In genomic region chr2:101307503-101307902, GRCh38 we compare ENCODE assay signal across 8 cellular contexts. TPM values are rescaled to one million over a fixed set of nuclear protein-coding genes. Genes with fewer than 3 reads are reported as not detected.
DNase-seq lines count a peak whose midpoint lies in the region; ATAC-seq and TF ChIP-seq lines count a peak whose summit lies in the region.

No MANE protein-coding gene starts in this region.

- H3K4me3 Mint-ChIP-seq in central memory CD8-positive, alpha-beta T cell: peak overlapping the region; percentile 93
- H3K4me3 Mint-ChIP-seq in naive thymus-derived CD4-positive, alpha-beta T cell: peak overlapping the region; percentile 91 to 100 (median 98)

- H3K4me1 Mint-ChIP-seq in central memory CD8-positive, alpha-beta T cell: peaks cover 66% of the 10 kb centered on the region
- H3K4me1 Mint-ChIP-seq in naive thymus-derived CD4-positive, alpha-beta T cell: peaks cover 57 to 84% (median 79%) of the 10 kb centered on the region in 7 donors

- H3K27ac Mint-ChIP-seq in central memory CD8-positive, alpha-beta T cell (ENCODE audit: low read depth): peak overlapping the region; percentile 97
- H3K27ac Mint-ChIP-seq in naive thymus-derived CD4-positive, alpha-beta T cell: peak overlapping the region; percentile 91 to 99 (median 98)

- H3K9me3 Mint-ChIP-seq in central memory CD8-positive, alpha-beta T cell: no peaks in the 10 kb centered on the region
- H3K9me3 Mint-ChIP-seq in naive thymus-derived CD4-positive, alpha-beta T cell: no peaks in the 10 kb centered on the region

- peaks cover 24% of the 10 kb centered on the region for H3K36me3 ChIP-seq in MG63
- peaks cover 0 to 5% (median 0%) of the 10 kb centered on the region in 3 experiments for H3K36me3 ChIP-seq in naive thymus-derived CD4-positive, alpha-beta T cell (ENCODE audit: control insufficient read depth in 2 of 3, insufficient read depth in 3 of 3, low read length in 3 of 3)

- CTCF ChIA-PET in naive thymus-derived CD4-positive, alpha-beta T cell (lab: Charles Lee): interaction anchor here (1.5 kb wide), 1 partner anchor 23 kb away, joined by 9 read pairs; no protein-coding TSS in a partner anchor

- POLR2A ChIA-PET in naive thymus-derived CD4-positive, alpha-beta T cell (lab: Charles Lee): interaction anchor here (1.0 to 4.8 kb wide), 9 partner anchors 9 to 55 kb away, joined by 3 to 104 read pairs (median 7); partner anchors contain the start of gene CNOT11

- no peaks in the 10 kb centered on the region for H3K9me3 ChIP-seq in MG63
- H3K9me3 ChIP-seq in naive thymus-derived CD4-positive, alpha-beta T cell (ENCODE audit: control insufficient read depth in 2 of 3, low read length in 3 of 3): no peaks in the 10 kb centered on the region

- no peak for ATAC-seq in central memory CD8-positive, alpha-beta T cell (replicated peaks; ENCODE audit: extremely low read depth, poor library complexity, severe bottlenecking)
- ATAC-seq in naive thymus-derived CD4-positive, alpha-beta T cell: no peak
- ATAC-seq in HG03159 (IDR thresholded peaks at IDR 0.05; ENCODE audit: unreplicated experiment) (no peak), HG02798 (IDR thresholded peaks at IDR 0.05; ENCODE audit: poor library complexity, unreplicated experiment) (no peak), GM21423 (IDR thresholded peaks at IDR 0.05; ENCODE audit: unreplicated experiment) (no peak)

- H3K4me3 ChIP-seq in AG09309 (ENCODE audit: control insufficient read depth, low read depth, low read length) (peak overlapping the region; percentile 89), MG63 (peak overlapping the region; percentile 93)
- peak overlapping the region; percentile 84 for H3K4me3 ChIP-seq in naive thymus-derived CD4-positive, alpha-beta T cell (ENCODE audit: low read length)

- intact Hi-C loops in naive thymus-derived CD4-positive, alpha-beta T cell (cut with micrococcal nuclease): loop anchor here (1.0 to 5.0 kb wide), 13 partner anchors 19 to 725 kb away; partner anchors contain the start of genes MAP4K4 (in 2 of the 2), RPL31 (in 2 of the 2), CNOT11 (in 1 of the 2) and TBC1D8 (in 1 of the 2)

- peak overlapping the region; percentile 88 for H3K27ac ChIP-seq in naive thymus-derived CD4-positive, alpha-beta T cell (ENCODE audit: low read depth, low read length)

- peaks cover 45% of the 10 kb centered on the region for H3K36me3 Mint-ChIP-seq in central memory CD8-positive, alpha-beta T cell (ENCODE audit: insufficient read depth)
- H3K36me3 Mint-ChIP-seq in naive thymus-derived CD4-positive, alpha-beta T cell: peaks cover 0 to 32% (median 6%) of the 10 kb centered on the region in 5 donors

- peaks cover 60 to 63% of the 10 kb centered on the region in 2 donors for H3K4me1 ChIP-seq in naive thymus-derived CD4-positive, alpha-beta T cell (ENCODE audit: control insufficient read depth in 2 of 2, insufficient read depth in 2 of 2, low read length in 2 of 2)

- TF ChIP-seq CTCF in AG09309 (IDR thresholded peaks at IDR 0.05; ENCODE audit: control insufficient read depth, insufficient read depth, low read depth, low read length, missing control alignments): no peak

- no peaks in the 10 kb centered on the region for H3K27me3 Mint-ChIP-seq in central memory CD8-positive, alpha-beta T cell
- no peaks in the 10 kb centered on the region for H3K27me3 Mint-ChIP-seq in naive thymus-derived CD4-positive, alpha-beta T cell

- H3K27me3 ChIP-seq in MG63: no peaks in the 10 kb centered on the region
- H3K27me3 ChIP-seq in naive thymus-derived CD4-positive, alpha-beta T cell (ENCODE audit: control insufficient read depth in 2 of 2, insufficient read depth in 2 of 2, low read length in 2 of 2): no peaks in the 10 kb centered on the region

- no peak for DNase-seq in AG09309 (ENCODE audit: low read depth)
- DNase-seq in MG63: no peak
- no peak for DNase-seq in central memory CD8-positive, alpha-beta T cell (ENCODE audit: low spot score in 2 of 2)
- DNase-seq in naive thymus-derived CD4-positive, alpha-beta T cell: no peak
- DNase-seq in NCI-H510A treated with DMSO at 0.1 percent for 48 hours (lab: John Stamatoyannopoulos, UW): no peak

RNA-seq across cellular contexts. Expression of gene RNF149, which starts 1.0 kb away (rescaled TPM):
- 33.8 and 34.5 TPM in 2 replicates for total RNA-seq in MG63 (2014; rRNA removed; shearing (Covaris generic); ENCODE audit: low replicate concordance)
- 100 to 1,000 TPM in 4 of 5 experiments, 10 to 100 TPM in 1; 88.9 to 159 (median 114) TPM for total RNA-seq in naive thymus-derived CD4-positive, alpha-beta T cell
- 10 to 100 TPM; 45.2 to 52.6 TPM for polyA plus RNA-seq in naive thymus-derived CD4-positive, alpha-beta T cell

RNA-seq across cellular contexts. Expression of gene CNOT11, which starts 54.8 kb away (rescaled TPM):
- 52.6 and 64.1 TPM in 2 replicates for total RNA-seq in MG63 (2014; rRNA removed; shearing (Covaris generic); ENCODE audit: low replicate concordance)
- 10 to 100 TPM; 49.0 to 65.7 (median 54.3) TPM for total RNA-seq in naive thymus-derived CD4-positive, alpha-beta T cell
- polyA plus RNA-seq in naive thymus-derived CD4-positive, alpha-beta T cell: 10 to 100 TPM; 60.4 to 64.0 TPM
